ENCODE assay signal across 24 cellular contexts in genomic region chr2:136154384-136154783, GRCh38. TPM values are rescaled to one million over a fixed set of nuclear protein-coding genes. Genes with fewer than 3 reads are reported as not detected.
DNase-seq lines count a peak whose midpoint lies in the region; ATAC-seq, FAIRE-seq and TF ChIP-seq lines count a peak whose summit lies in the region.
"Had no signal": no experiment of that assay in that cellular context is flagged by ENCODE, and none has a peak within 500 bp of the region (broad histone marks: within the 10 kb centered on the region; RNA-seq: fewer than 3 reads in every experiment).

No MANE protein-coding gene starts in this region.

- DNase-seq in GM19239 (ENCODE audit: insufficient read length, low spot score): no peak
- peak; percentile 22 for DNase-seq in RPMI7951 (ENCODE audit: low read depth)
- peak; percentile 5 for DNase-seq in islet precursor cell
- no peak for DNase-seq in Kasumi-1 (lab: John Stamatoyannopoulos, UW)
- DNase-seq in Ammon's horn (ENCODE audit: low spot score): no peak
- DNase-seq in psoas muscle: no peak
- DNase-seq: AML-193; C1 segment of cervical spinal cord; Caco-2; CD8-positive, alpha-beta T cell; DMS 273 treated with DMSO at 0.1 percent for 48 hours; DMS79 treated with DMSO at 0.1 percent for 48 hours; GF-D8; MG63; NCI-H2029; NCI-H446; NCI-H524 treated with DMSO at 0.1 percent for 48 hours; NCI-H774 had no signal

- H3K4me3 Mint-ChIP-seq in stimulated activated memory B cell treated with anti-CD40 and anti-IgM and Interleukin-4, amounts not matched to agents 10 μg/mL and 1 μg/mL and 100 μg/mL, for 72 hours: no peak overlapping the region
- H3K4me3 Mint-ChIP-seq: CD8-positive, alpha-beta T cell had no signal

- H3K4me1 ChIP-seq in psoas muscle: no peaks in the 10 kb centered on the region
- H3K4me1 ChIP-seq: Caco-2, SJSA1 had no signal

- H3K9me3 ChIP-seq in psoas muscle: no peaks in the 10 kb centered on the region
- H3K9me3 ChIP-seq: Caco-2, MG63, SJSA1 had no signal

- ATAC-seq in stimulated activated memory B cell treated with anti-CD40 and anti-IgM and Interleukin-4, amounts not matched to agents 10 μg/mL and 1 μg/mL and 100 μg/mL, for 72 hours: no peak
- ATAC-seq in psoas muscle: no peak
- ATAC-seq: CD8-positive, alpha-beta T cell had no signal

- no peaks in the 10 kb centered on the region for H3K36me3 Mint-ChIP-seq in stimulated activated memory B cell treated with anti-CD40 and anti-IgM and Interleukin-4, amounts not matched to agents 10 μg/mL and 1 μg/mL and 100 μg/mL, for 72 hours
- H3K36me3 Mint-ChIP-seq: CD8-positive, alpha-beta T cell had no signal

- peaks cover 0 to 3% (median under 1%) of the 10 kb centered on the region in 3 donors for H3K27me3 ChIP-seq in psoas muscle (ENCODE audit: insufficient read depth in 3 of 3, low read length in 2 of 3)
- H3K27me3 ChIP-seq: MG63, SJSA1 had no signal

- peak overlapping the region; percentile 79 for H3K27ac Mint-ChIP-seq in stimulated activated memory B cell treated with anti-CD40 and anti-IgM and Interleukin-4, amounts not matched to agents 10 μg/mL and 1 μg/mL and 100 μg/mL, for 72 hours
- H3K27ac Mint-ChIP-seq: CD8-positive, alpha-beta T cell had no signal

- no peaks in the 10 kb centered on the region for H3K27me3 Mint-ChIP-seq in stimulated activated memory B cell treated with anti-CD40 and anti-IgM and Interleukin-4, amounts not matched to agents 10 μg/mL and 1 μg/mL and 100 μg/mL, for 72 hours

- intact Hi-C loops in psoas muscle (cut with DNase I): no loop called here

- no peak overlapping the region for H3K27ac ChIP-seq in psoas muscle
- H3K27ac ChIP-seq: SJSA1 had no signal

- TF ChIP-seq CTCF in psoas muscle (IDR thresholded peaks at IDR 0.05): no peak

- WGBS in psoas muscle, 3 donors: 68 to 73% (median 73%) methylated on average over 4 of the region's 4 CpGs

- H3K36me3 ChIP-seq in psoas muscle (ENCODE audit: insufficient read depth in 1 of 2, low read depth in 1 of 2): no peaks in the 10 kb centered on the region
- H3K36me3 ChIP-seq: MG63, SJSA1 had no signal

- H3K9me3 Mint-ChIP-seq in stimulated activated memory B cell treated with anti-CD40 and anti-IgM and Interleukin-4, amounts not matched to agents 10 μg/mL and 1 μg/mL and 100 μg/mL, for 72 hours: peaks cover 3% of the 10 kb centered on the region
- H3K9me3 Mint-ChIP-seq: CD8-positive, alpha-beta T cell had no signal

- H3K4me3 ChIP-seq in psoas muscle: no peak overlapping the region
- H3K4me3 ChIP-seq: MG63, SJSA1 had no signal

- FAIRE-seq in GM19239 (lab: Jason Lieb, UNC): peak; percentile 21
- FAIRE-seq: A204.1, GM12891, HTR-8/SVneo, RCC 7860 had no signal

- H3K4me1 Mint-ChIP-seq in stimulated activated memory B cell treated with anti-CD40 and anti-IgM and Interleukin-4, amounts not matched to agents 10 μg/mL and 1 μg/mL and 100 μg/mL, for 72 hours: peaks cover 31% of the 10 kb centered on the region

RNA-seq across cellular contexts. Expression of gene CXCR4, which starts 36.4 kb away (rescaled TPM):
- total RNA-seq in RPMI7951 (2014; rRNA removed; shearing (Covaris generic)): not detected in 2 replicates
- 1 to 10 TPM; 2.6 to 8.2 (median 5.0) TPM for total RNA-seq in psoas muscle
- 1 to 10 TPM; 1.8 to 9.1 (median 1.8) TPM for polyA plus RNA-seq in psoas muscle

Comparison
In these comparisons a context has a peak if more than half of its experiments do, and no peak if none do; other contexts are left out.
1. DNase-seq: peak in RPMI7951 (single experiment) and islet precursor cell (single experiment); none in GM19239 (single experiment), Kasumi-1 (0 of 2), Ammon's horn (single experiment) and psoas muscle (0 of 2).